1 cellular context compared by ENCODE assay signal in the genomic region with DNA sequence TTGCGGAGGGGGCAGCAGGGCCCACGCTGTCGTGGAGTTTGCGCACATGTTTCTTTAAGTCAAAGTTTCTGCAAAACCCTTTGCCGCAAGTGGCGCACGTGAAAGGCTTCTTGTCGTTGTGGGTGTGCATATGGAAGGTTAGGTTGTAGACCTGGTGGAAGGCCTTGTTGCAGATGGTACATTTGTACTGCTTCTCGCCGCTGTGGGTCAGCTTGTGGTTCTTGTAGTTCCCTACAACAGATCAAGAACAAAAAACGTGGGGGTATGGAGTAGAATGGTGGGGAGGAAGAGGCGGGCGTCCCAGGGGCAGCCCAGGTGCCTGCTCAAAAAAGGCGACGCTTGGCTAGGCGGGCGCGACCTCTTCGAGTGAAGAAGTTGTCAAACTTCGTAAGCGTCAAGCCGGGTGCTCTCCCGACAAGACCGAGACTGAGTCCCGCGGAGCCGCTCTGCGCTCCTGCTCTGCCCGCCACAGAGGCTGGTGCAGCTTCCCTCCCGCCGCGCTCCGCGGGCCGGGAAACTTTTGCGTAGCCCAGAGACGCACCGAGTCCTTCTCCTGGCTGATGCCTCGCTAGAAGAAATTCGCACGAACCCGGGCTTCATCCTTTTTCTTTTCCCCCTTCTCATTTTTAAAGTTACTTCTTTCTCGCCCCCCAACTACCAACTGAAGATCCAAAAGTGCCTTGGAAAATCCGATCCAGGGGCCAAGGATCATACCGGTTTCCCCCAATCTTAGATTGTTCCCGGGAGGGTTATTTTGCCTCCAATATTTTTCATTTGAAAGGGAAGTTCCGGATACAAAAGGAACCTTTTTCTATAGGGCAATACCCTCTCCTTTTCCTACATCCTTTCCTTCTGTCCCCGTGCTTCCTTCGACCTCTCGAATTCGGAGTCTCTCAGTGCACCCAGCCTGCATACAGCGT.
TF ChIP-seq lines count a peak whose summit lies in the region.

No MANE protein-coding gene starts in this region.

TF ChIP-seq in endothelial cell of umbilical vein, 7 proteins besides CTCF, POLR2A, EP300 and RAD21:
- TF ChIP-seq POLR2AphosphoS5 (IDR thresholded peaks at IDR 0.05; ENCODE audit: insufficient read depth, low read depth, low read length) (no peak), EZH2 (IDR thresholded peaks at IDR 0.05; ENCODE audit: borderline replicate concordance, low read depth, low read length, severe bottlenecking) (peak; percentile 89)
